In genomic region chr15:51776952-51777574, GRCh38 we compare ENCODE assay signal across 8 cellular contexts. TPM values are rescaled to one million over a fixed set of nuclear protein-coding genes. Genes with fewer than 3 reads are reported as not detected.
A peak's percentile ranks its signal among the peaks of the same experiment; 100 is the strongest.
DNase-seq lines count a peak whose midpoint lies in the region; TF ChIP-seq lines count a peak whose summit lies in the region.

No MANE protein-coding gene starts in this region.

- no peaks in the 10 kb centered on the region for H3K9me3 Mint-ChIP-seq in activated T-helper 1 cell treated with anti-CD3 and anti-CD28 coated beads, Interleukin-12 subunit alpha, Interleukin-12 subunit beta, Interleukin-2, Interleukin-4 antibody, amounts not matched to agents 30 ng/mL and 10 ng/mL and 1 ng/mL, durations not matched to agents 14 hours and 24 hours and 36 hours

- H3K27me3 ChIP-seq in Peyer's patch (no peaks in the 10 kb centered on the region), tibial nerve (no peaks in the 10 kb centered on the region)

- no peaks in the 10 kb centered on the region for H3K9me3 ChIP-seq in Peyer's patch
- H3K9me3 ChIP-seq in tibial nerve: no peaks in the 10 kb centered on the region

- peaks cover 7% of the 10 kb centered on the region for H3K4me1 Mint-ChIP-seq in activated T-helper 1 cell treated with anti-CD3 and anti-CD28 coated beads, Interleukin-12 subunit alpha, Interleukin-12 subunit beta, Interleukin-2, Interleukin-4 antibody, amounts not matched to agents 30 ng/mL and 10 ng/mL and 1 ng/mL, durations not matched to agents 14 hours and 24 hours and 36 hours (ENCODE audit: low read depth)

- H3K27me3 Mint-ChIP-seq in activated T-helper 1 cell treated with anti-CD3 and anti-CD28 coated beads, Interleukin-12 subunit alpha, Interleukin-12 subunit beta, Interleukin-2, Interleukin-4 antibody, amounts not matched to agents 30 ng/mL and 10 ng/mL and 1 ng/mL, durations not matched to agents 14 hours and 24 hours and 36 hours (ENCODE audit: insufficient read depth): no peaks in the 10 kb centered on the region

- no peak overlapping the region for H3K27ac Mint-ChIP-seq in activated T-helper 1 cell treated with anti-CD3 and anti-CD28 coated beads, Interleukin-12 subunit alpha, Interleukin-12 subunit beta, Interleukin-2, Interleukin-4 antibody, amounts not matched to agents 30 ng/mL and 10 ng/mL and 1 ng/mL, durations not matched to agents 14 hours and 24 hours and 36 hours

- DNase-seq in HuH-7.5 (ENCODE audit: low spot score) (peak; percentile 55), Peyer's patch (peak in 2 of 3 donors; percentile 48 to 88), fibroblast of villous mesenchyme (ENCODE audit: low read depth) (peak; percentile 81), occipital lobe (lab: John Stamatoyannopoulos, UW) (peak; percentile 45), tibial nerve (ENCODE audit: low spot score in 2 of 2) (peak; percentile 35 to 86)
- DNase-seq in activated T-helper 1 cell treated with anti-CD3 and anti-CD28 coated beads, Interleukin-12 subunit alpha, Interleukin-12 subunit beta, Interleukin-2, Interleukin-4 antibody, amounts not matched to agents 30 ng/mL and 10 ng/mL and 1 ng/mL, durations not matched to agents 14 hours and 24 hours and 36 hours (ENCODE audit: low spot score): peak; percentile 53

- TF ChIP-seq EP300 in tibial nerve (IDR thresholded peaks at IDR 0.05): no peak

- H3K27ac ChIP-seq in 22Rv1 (no peak overlapping the region), Peyer's patch (no peak overlapping the region), tibial nerve (no peak overlapping the region)

- TF ChIP-seq CTCF in 22Rv1 (IDR thresholded peaks at IDR 0.05) (peak; percentile 80), GM12875 (IDR thresholded peaks at IDR 0.05; ENCODE audit: borderline replicate concordance, insufficient read depth, low read depth, low read length) (peak; percentile 67), Peyer's patch (IDR thresholded peaks at IDR 0.05) (peak; percentile 27 to 87 (median 76)), fibroblast of villous mesenchyme (IDR thresholded peaks at IDR 0.05; ENCODE audit: insufficient read depth, low read depth, low read length) (peak; percentile 84), tibial nerve (IDR thresholded peaks at IDR 0.05) (peak; percentile 65 to 78 (median 73))

- TF ChIP-seq POLR2A in Peyer's patch (IDR thresholded peaks at IDR 0.05) (no peak), tibial nerve (IDR thresholded peaks at IDR 0.05) (no peak)

- H3K4me1 ChIP-seq in Peyer's patch (no peaks in the 10 kb centered on the region), tibial nerve (peaks cover 0 to 34% (median 5%) of the 10 kb centered on the region in 4 donors)

- peaks cover 6% of the 10 kb centered on the region for H3K36me3 Mint-ChIP-seq in activated T-helper 1 cell treated with anti-CD3 and anti-CD28 coated beads, Interleukin-12 subunit alpha, Interleukin-12 subunit beta, Interleukin-2, Interleukin-4 antibody, amounts not matched to agents 30 ng/mL and 10 ng/mL and 1 ng/mL, durations not matched to agents 14 hours and 24 hours and 36 hours (ENCODE audit: low read depth)

- intact Hi-C loops in activated T-helper 1 cell treated with anti-CD3 and anti-CD28 coated beads, Interleukin-12 subunit alpha, Interleukin-12 subunit beta, Interleukin-2, Interleukin-4 antibody, amounts not matched to agents 30 ng/mL and 10 ng/mL and 1 ng/mL, durations not matched to agents 14 hours and 24 hours and 36 hours (cut with micrococcal nuclease): loop anchor here (1.0 to 5.0 kb wide), 4 partner anchors 40 to 240 kb away; partner anchors contain the start of genes LYSMD2 and TMOD3

- no peak overlapping the region for H3K4me3 ChIP-seq in GM12875 (ENCODE audit: low read depth, low read length)
- no peak overlapping the region for H3K4me3 ChIP-seq in Peyer's patch
- H3K4me3 ChIP-seq in fibroblast of villous mesenchyme (ENCODE audit: low read depth, low read length): no peak overlapping the region
- H3K4me3 ChIP-seq in tibial nerve: no peak overlapping the region

- H3K4me3 Mint-ChIP-seq in activated T-helper 1 cell treated with anti-CD3 and anti-CD28 coated beads, Interleukin-12 subunit alpha, Interleukin-12 subunit beta, Interleukin-2, Interleukin-4 antibody, amounts not matched to agents 30 ng/mL and 10 ng/mL and 1 ng/mL, durations not matched to agents 14 hours and 24 hours and 36 hours: no peak overlapping the region

- WGBS in tibial nerve, 2 donors: 54% methylated on average over 7 of the region's 7 CpGs

- H3K36me3 ChIP-seq in Peyer's patch (peaks cover 0 to 7% (median 0%) of the 10 kb centered on the region in 3 donors), tibial nerve (peaks cover 0 to 45% (median 0%) of the 10 kb centered on the region in 3 donors)

RNA-seq across cellular contexts. Expression of gene TMOD2, which starts 25.7 kb away (rescaled TPM):
- 10 to 100 TPM in 1 of 4 donors, 1 to 10 TPM in 3; 4.0 to 25.6 (median 6.6) TPM for total RNA-seq in Peyer's patch
- 4.1 and 4.5 TPM in 2 replicates for total RNA-seq in activated T-helper 1 cell treated with anti-CD3 and anti-CD28 coated beads, Interleukin-12 subunit alpha, Interleukin-12 subunit beta, Interleukin-2, Interleukin-4 antibody, amounts not matched to agents 30 ng/mL and 10 ng/mL and 1 ng/mL, durations not matched to agents 14 hours and 24 hours and 36 hours
- 5.2 and 7.3 TPM in 2 replicates for total RNA-seq in fibroblast of villous mesenchyme
- total RNA-seq in occipital lobe: 241 TPM
- total RNA-seq in tibial nerve: 100 to 1,000 TPM in 1 of 4 donors, 10 to 100 TPM in 3; 41.6 to 113 (median 54.7) TPM

RNA-seq across cellular contexts. Expression of gene LYSMD2, which starts 39.6 kb away (rescaled TPM):
- total RNA-seq in Peyer's patch: 10 to 100 TPM; 12.7 to 26.4 (median 16.0) TPM
- 16.0 and 16.5 TPM in 2 replicates for total RNA-seq in activated T-helper 1 cell treated with anti-CD3 and anti-CD28 coated beads, Interleukin-12 subunit alpha, Interleukin-12 subunit beta, Interleukin-2, Interleukin-4 antibody, amounts not matched to agents 30 ng/mL and 10 ng/mL and 1 ng/mL, durations not matched to agents 14 hours and 24 hours and 36 hours
- total RNA-seq in fibroblast of villous mesenchyme: 5.2 and 10.8 TPM in 2 replicates
- total RNA-seq in occipital lobe: 21.8 TPM
- total RNA-seq in tibial nerve: 10 to 100 TPM; 16.8 to 24.9 (median 19.9) TPM

RNA-seq across cellular contexts. Expression of gene TMOD3, which starts 52.4 kb away (rescaled TPM):
- 10 to 100 TPM; 39.3 to 51.8 (median 42.0) TPM for total RNA-seq in Peyer's patch
- 59.2 and 60.2 TPM in 2 replicates for total RNA-seq in activated T-helper 1 cell treated with anti-CD3 and anti-CD28 coated beads, Interleukin-12 subunit alpha, Interleukin-12 subunit beta, Interleukin-2, Interleukin-4 antibody, amounts not matched to agents 30 ng/mL and 10 ng/mL and 1 ng/mL, durations not matched to agents 14 hours and 24 hours and 36 hours
- 56.0 and 100 TPM in 2 replicates for total RNA-seq in fibroblast of villous mesenchyme
- 81.7 TPM for total RNA-seq in occipital lobe
- 10 to 100 TPM; 23.7 to 46.8 (median 29.5) TPM for total RNA-seq in tibial nerve
